In the genomic region with DNA sequence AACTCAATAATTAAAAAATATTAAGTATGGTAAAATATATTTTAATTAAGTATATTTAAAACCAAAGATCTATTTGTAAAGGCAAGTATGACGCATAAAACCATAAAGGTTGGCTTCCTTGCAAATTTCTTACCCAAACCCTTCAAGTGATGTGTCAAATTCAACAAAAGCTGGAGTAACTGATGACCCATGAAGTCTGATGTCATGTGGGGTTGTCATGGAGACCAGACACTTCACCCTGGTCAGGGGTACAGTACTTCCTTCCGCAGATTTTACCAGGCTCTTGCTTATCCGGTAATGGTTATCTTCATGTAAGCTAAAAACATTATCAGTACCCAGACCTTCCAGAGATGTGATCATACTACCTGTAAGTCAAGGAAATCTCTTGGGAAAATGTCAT, we compare ENCODE assay signal across 2 cellular contexts.
TF ChIP-seq lines count a peak whose summit lies in the region.

No MANE protein-coding gene starts in this region.

TF ChIP-seq in SK-N-SH, 30 proteins besides CTCF, POLR2A, EP300 and RAD21 (continued from another document):
- TF ChIP-seq TEAD4 (IDR thresholded peaks at IDR 0.05; ENCODE audit: borderline replicate concordance, insufficient read depth) (no peak), FOSL2 (IDR thresholded peaks at IDR 0.05; ENCODE audit: borderline replicate concordance, low read depth) (no peak), CHD2 (IDR thresholded peaks at IDR 0.05; ENCODE audit: low read length, partially characterized antibody) (no peak), YY1 (IDR thresholded peaks at IDR 0.05; ENCODE audit: low read depth) (no peak), TAF1 (IDR thresholded peaks at IDR 0.05; ENCODE audit: borderline replicate concordance, low read depth, low read length) (no peak), RCOR1 (IDR thresholded peaks at IDR 0.05; ENCODE audit: low read length) (no peak), TCF12 (IDR thresholded peaks at IDR 0.05) (no peak), NFIC (IDR thresholded peaks at IDR 0.05; ENCODE audit: borderline replicate concordance) (no peak)
- TF ChIP-seq, protein P1, sequence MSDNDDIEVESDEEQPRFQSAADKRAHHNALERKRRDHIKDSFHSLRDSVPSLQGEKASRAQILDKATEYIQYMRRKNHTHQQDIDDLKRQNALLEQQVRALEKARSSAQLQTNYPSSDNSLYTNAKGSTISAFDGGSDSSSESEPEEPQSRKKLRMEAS (IDR thresholded peaks at IDR 0.05; ENCODE audit: low read depth) = no peak
- TF ChIP-seq, protein P2, sequence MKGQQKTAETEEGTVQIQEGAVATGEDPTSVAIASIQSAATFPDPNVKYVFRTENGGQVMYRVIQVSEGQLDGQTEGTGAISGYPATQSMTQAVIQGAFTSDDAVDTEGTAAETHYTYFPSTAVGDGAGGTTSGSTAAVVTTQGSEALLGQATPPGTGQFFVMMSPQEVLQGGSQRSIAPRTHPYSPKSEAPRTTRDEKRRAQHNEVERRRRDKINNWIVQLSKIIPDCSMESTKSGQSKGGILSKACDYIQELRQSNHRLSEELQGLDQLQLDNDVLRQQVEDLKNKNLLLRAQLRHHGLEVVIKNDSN (IDR thresholded peaks at IDR 0.05; ENCODE audit: borderline replicate concordance, low read depth) = no peak
- TF ChIP-seq, protein P3, sequence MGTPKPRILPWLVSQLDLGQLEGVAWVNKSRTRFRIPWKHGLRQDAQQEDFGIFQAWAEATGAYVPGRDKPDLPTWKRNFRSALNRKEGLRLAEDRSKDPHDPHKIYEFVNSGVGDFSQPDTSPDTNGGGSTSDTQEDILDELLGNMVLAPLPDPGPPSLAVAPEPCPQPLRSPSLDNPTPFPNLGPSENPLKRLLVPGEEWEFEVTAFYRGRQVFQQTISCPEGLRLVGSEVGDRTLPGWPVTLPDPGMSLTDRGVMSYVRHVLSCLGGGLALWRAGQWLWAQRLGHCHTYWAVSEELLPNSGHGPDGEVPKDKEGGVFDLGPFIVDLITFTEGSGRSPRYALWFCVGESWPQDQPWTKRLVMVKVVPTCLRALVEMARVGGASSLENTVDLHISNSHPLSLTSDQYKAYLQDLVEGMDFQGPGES (IDR thresholded peaks at IDR 0.05; ENCODE audit: low read depth, low read length) = no peak

TF ChIP-seq in SK-N-SH treated with all-trans-retinoic acid at 6 μM for 48 hours, 23 proteins besides CTCF, POLR2A, EP300 and RAD21:
- TF ChIP-seq, protein P4, sequence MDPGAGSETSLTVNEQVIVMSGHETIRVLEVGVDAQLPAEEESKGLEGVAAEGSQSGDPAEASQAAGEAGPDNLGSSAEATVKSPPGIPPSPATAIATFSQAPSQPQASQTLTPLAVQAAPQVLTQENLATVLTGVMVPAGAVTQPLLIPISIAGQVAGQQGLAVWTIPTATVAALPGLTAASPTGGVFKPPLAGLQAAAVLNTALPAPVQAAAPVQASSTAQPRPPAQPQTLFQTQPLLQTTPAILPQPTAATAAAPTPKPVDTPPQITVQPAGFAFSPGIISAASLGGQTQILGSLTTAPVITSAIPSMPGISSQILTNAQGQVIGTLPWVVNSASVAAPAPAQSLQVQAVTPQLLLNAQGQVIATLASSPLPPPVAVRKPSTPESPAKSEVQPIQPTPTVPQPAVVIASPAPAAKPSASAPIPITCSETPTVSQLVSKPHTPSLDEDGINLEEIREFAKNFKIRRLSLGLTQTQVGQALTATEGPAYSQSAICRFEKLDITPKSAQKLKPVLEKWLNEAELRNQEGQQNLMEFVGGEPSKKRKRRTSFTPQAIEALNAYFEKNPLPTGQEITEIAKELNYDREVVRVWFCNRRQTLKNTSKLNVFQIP (CRISPR knock-in tag; IDR thresholded peaks at IDR 0.05; ENCODE audit: borderline replicate concordance, low read depth) = no peak
TF ChIP-seq in SK-N-SH treated with all-trans-retinoic acid at 6 μM for 48 hours: peak in this region for 0.
